1 cellular context compared by ENCODE assay signal in genomic region chr12:108822458-108823205, GRCh38.
TF ChIP-seq lines count a peak whose summit lies in the region.

No MANE protein-coding gene starts in this region.

TF ChIP-seq in GM23338, 12 proteins besides CTCF, POLR2A, EP300 and RAD21 (continued from another document):
- TF ChIP-seq REST (IDR thresholded peaks at IDR 0.05; ENCODE audit: unreplicated experiment) (no peak), JUNB (IDR thresholded peaks at IDR 0.05; ENCODE audit: unreplicated experiment) (no peak), STAT1 (IDR thresholded peaks at IDR 0.05; ENCODE audit: unreplicated experiment) (no peak), EZH2phosphoT487 (IDR thresholded peaks at IDR 0.05; ENCODE audit: unreplicated experiment) (no peak)
